2 cellular contexts compared by ENCODE assay signal in genomic region chr5:134006119-134006514, GRCh38.
TF ChIP-seq lines count a peak whose summit lies in the region.

No MANE protein-coding gene starts in this region.

TF ChIP-seq in SK-N-SH, 30 proteins besides CTCF, POLR2A, EP300 and RAD21:
- no peak for TF ChIP-seq PBX3 (IDR thresholded peaks at IDR 0.05)
- no peak for TF ChIP-seq JUND (IDR thresholded peaks at IDR 0.05)
- TF ChIP-seq USF2 (IDR thresholded peaks at IDR 0.05; ENCODE audit: borderline replicate concordance, low read depth, low read length) = no peak
- TF ChIP-seq GABPA (IDR thresholded peaks at IDR 0.05; ENCODE audit: low read depth) = no peak
- TF ChIP-seq USF1 (IDR thresholded peaks at IDR 0.05; ENCODE audit: borderline replicate concordance, low read depth) = no peak
- no peak for TF ChIP-seq SMC3 (IDR thresholded peaks at IDR 0.05; ENCODE audit: low read depth, low read length)
- no peak for TF ChIP-seq FOXM1 (IDR thresholded peaks at IDR 0.05; ENCODE audit: low read depth)
- no peak for TF ChIP-seq NFIC (IDR thresholded peaks at IDR 0.05; ENCODE audit: borderline replicate concordance)
- TF ChIP-seq REST (IDR thresholded peaks at IDR 0.05; ENCODE audit: low read depth, low read length) = no peak
- TF ChIP-seq TCF12 (IDR thresholded peaks at IDR 0.05) = no peak
- no peak for TF ChIP-seq NRF1 (IDR thresholded peaks at IDR 0.05; ENCODE audit: low read depth, low read length)
- no peak for TF ChIP-seq EZH2phosphoT487 (IDR thresholded peaks at IDR 0.05; ENCODE audit: borderline replicate concordance, low read depth)
- no peak for TF ChIP-seq ZBTB33 (IDR thresholded peaks at IDR 0.05; ENCODE audit: borderline replicate concordance, low read depth)
- no peak for TF ChIP-seq SIN3A (IDR thresholded peaks at IDR 0.05; ENCODE audit: borderline replicate concordance, low read depth, low read length)
- TF ChIP-seq RXRA (IDR thresholded peaks at IDR 0.05; ENCODE audit: borderline replicate concordance, low read depth) = no peak
- TF ChIP-seq FOXJ3 (CRISPR knock-in tag; IDR thresholded peaks at IDR 0.05) = no peak
- TF ChIP-seq CHD2 (IDR thresholded peaks at IDR 0.05; ENCODE audit: low read length, partially characterized antibody) = no peak
- TF ChIP-seq RFX5 (IDR thresholded peaks at IDR 0.05; ENCODE audit: low read length) = no peak

TF ChIP-seq in SK-N-SH treated with all-trans-retinoic acid at 6 μM for 48 hours, 23 proteins besides CTCF, POLR2A, EP300 and RAD21 (continued from another document):
- TF ChIP-seq TSHZ2 (CRISPR knock-in tag; IDR thresholded peaks at IDR 0.05) (no peak), ZFP3 (CRISPR knock-in tag; IDR thresholded peaks at IDR 0.05) (no peak), PATZ1 (CRISPR knock-in tag; IDR thresholded peaks at IDR 0.05; ENCODE audit: borderline replicate concordance) (no peak)
